In the genomic region with DNA sequence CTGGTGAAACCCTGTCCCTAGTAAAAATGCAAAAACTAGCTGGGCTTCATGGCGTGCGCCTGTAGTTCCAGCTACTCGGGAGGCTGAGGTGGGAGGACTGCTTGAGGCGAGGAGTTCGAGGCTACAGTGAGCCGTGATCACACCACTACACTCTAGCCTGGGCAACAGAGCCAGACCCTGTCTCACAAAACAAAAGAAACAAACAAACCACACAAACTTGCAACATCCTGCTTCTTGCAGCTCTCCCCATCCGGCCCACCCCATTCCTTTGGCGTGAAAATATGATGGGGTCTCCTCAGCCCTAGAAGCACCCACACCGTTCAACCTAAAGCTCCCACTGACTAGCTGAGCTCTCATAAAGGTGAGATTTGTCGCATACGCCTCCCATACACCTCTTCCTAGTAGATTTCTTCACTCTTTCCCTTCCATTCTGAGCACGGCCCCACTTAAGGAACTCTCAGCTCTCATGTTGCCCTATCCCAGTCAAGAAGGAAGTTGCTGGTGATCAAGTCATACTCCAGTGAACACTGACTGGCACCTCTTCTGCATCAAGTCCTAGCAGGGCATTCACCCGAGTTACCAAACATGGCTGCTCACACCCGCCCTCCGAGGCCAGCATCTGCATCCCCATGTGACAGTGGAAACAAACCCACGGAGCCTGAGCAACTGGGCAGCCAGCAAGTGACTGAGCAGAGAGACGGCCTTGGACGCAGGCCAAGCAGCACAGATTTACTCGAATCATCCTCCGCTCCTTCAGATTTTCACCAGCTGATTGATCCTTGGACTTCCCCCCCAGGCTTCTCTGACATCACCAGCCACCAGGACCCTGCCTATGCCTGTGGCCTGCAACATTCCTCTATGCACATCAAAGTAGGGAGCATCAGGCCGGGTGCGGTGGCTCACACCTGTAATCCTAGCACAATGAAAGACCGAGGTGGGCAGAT, we compare ENCODE assay signal across 10 cellular contexts. TPM values are rescaled to one million over a fixed set of nuclear protein-coding genes. Genes with fewer than 3 reads are reported as not detected.
A peak's percentile ranks its signal among the peaks of the same experiment; 100 is the strongest.
DNase-seq lines count a peak whose midpoint lies in the region; ATAC-seq and TF ChIP-seq lines count a peak whose summit lies in the region.
"Had no signal": no experiment of that assay in that cellular context is flagged by ENCODE, and none has a peak within 500 bp of the region (broad histone marks: within the 10 kb centered on the region; RNA-seq: fewer than 3 reads in every experiment).

No MANE protein-coding gene starts in this region.

- H3K4me3 ChIP-seq in thymus (ENCODE audit: low read length): no peak overlapping the region
- H3K4me3 ChIP-seq: prostate gland had no signal

- DNase-seq in natural killer cell treated with Interleukin-12 subunit alpha and Interleukin-12 subunit beta and Interleukin-15 and Interleukin-18, amount 100 ng/mL, for 72 hours (ENCODE audit: low spot score): no peak
- DNase-seq in natural killer cell: no peak
- DNase-seq in T-helper 2 cell treated with Interferon-gamma antibody and Interleukin-4, amounts not matched to agents 5 μg/mL and 100 μg/mL, for 36 hours (ENCODE audit: low spot score): peak; percentile 10
- peak in 26 of 42 donors; percentile 14 to 70 (median 40) for DNase-seq in head of caudate nucleus
- no peak for DNase-seq in iPS-NIHi7 (ENCODE audit: extremely low spot score)
- DNase-seq in nephron progenitor cell: no peak

- no peak for TF ChIP-seq CTCF in natural killer cell (IDR thresholded peaks at IDR 0.05)
- no peak for TF ChIP-seq CTCF in nephron progenitor cell (IDR thresholded peaks at IDR 0.05)

- 91% methylated on average over 23 of the region's 23 CpGs for WGBS in thymus

- no peaks in the 10 kb centered on the region for H3K36me3 ChIP-seq in thymus (ENCODE audit: control insufficient read depth, insufficient read depth)
- H3K36me3 ChIP-seq: prostate gland had no signal

- H3K27me3 Mint-ChIP-seq in natural killer cell treated with Interleukin-12 subunit alpha and Interleukin-12 subunit beta and Interleukin-15 and Interleukin-18, amount 100 ng/mL, for 72 hours: no peaks in the 10 kb centered on the region
- no peaks in the 10 kb centered on the region for H3K27me3 Mint-ChIP-seq in natural killer cell (ENCODE audit: low read depth in 2 of 2)
- no peaks in the 10 kb centered on the region for H3K27me3 Mint-ChIP-seq in T-helper 2 cell treated with Interferon-gamma antibody and Interleukin-4, amounts not matched to agents 5 μg/mL and 100 μg/mL, for 36 hours (ENCODE audit: low read depth)
- peaks cover 13% of the 10 kb centered on the region for H3K27me3 Mint-ChIP-seq in nephron progenitor cell (ENCODE audit: low read depth, poor library complexity)

- H3K4me1 ChIP-seq in thymus (ENCODE audit: control insufficient read depth, insufficient read depth, low read length): peaks cover 30% of the 10 kb centered on the region
- H3K4me1 ChIP-seq: prostate gland had no signal

- intact Hi-C loops in natural killer cell (cut with micrococcal nuclease) (no loop called here), head of caudate nucleus (cut with DNase I) (no loop called here)

- no peaks in the 10 kb centered on the region for H3K9me3 Mint-ChIP-seq in natural killer cell treated with Interleukin-12 subunit alpha and Interleukin-12 subunit beta and Interleukin-15 and Interleukin-18, amount 100 ng/mL, for 72 hours
- H3K9me3 Mint-ChIP-seq in natural killer cell (no peaks in the 10 kb centered on the region), nephron progenitor cell (no peaks in the 10 kb centered on the region)
- H3K9me3 Mint-ChIP-seq in T-helper 2 cell treated with Interferon-gamma antibody and Interleukin-4, amounts not matched to agents 5 μg/mL and 100 μg/mL, for 36 hours: no peaks in the 10 kb centered on the region

- peak overlapping the region; percentile 86 to 88 for H3K27ac Mint-ChIP-seq in natural killer cell treated with Interleukin-12 subunit alpha and Interleukin-12 subunit beta and Interleukin-15 and Interleukin-18, amount 100 ng/mL, for 72 hours
- H3K27ac Mint-ChIP-seq in natural killer cell (peak overlapping the region in 1 of 2 donors; percentile 90), nephron progenitor cell (no peak overlapping the region)
- H3K27ac Mint-ChIP-seq in T-helper 2 cell treated with Interferon-gamma antibody and Interleukin-4, amounts not matched to agents 5 μg/mL and 100 μg/mL, for 36 hours: peak overlapping the region; percentile 97

- H3K4me1 Mint-ChIP-seq in natural killer cell treated with Interleukin-12 subunit alpha and Interleukin-12 subunit beta and Interleukin-15 and Interleukin-18, amount 100 ng/mL, for 72 hours (ENCODE audit: low read depth in 2 of 2): peaks cover 24 to 35% of the 10 kb centered on the region in 2 donors
- peaks cover 10 to 36% of the 10 kb centered on the region in 2 donors for H3K4me1 Mint-ChIP-seq in natural killer cell
- H3K4me1 Mint-ChIP-seq in T-helper 2 cell treated with Interferon-gamma antibody and Interleukin-4, amounts not matched to agents 5 μg/mL and 100 μg/mL, for 36 hours (ENCODE audit: low read depth): peaks cover 49% of the 10 kb centered on the region
- H3K4me1 Mint-ChIP-seq in nephron progenitor cell: peaks cover 45% of the 10 kb centered on the region

- no peaks in the 10 kb centered on the region for H3K9me3 ChIP-seq in thymus (ENCODE audit: control insufficient read depth)
- H3K9me3 ChIP-seq: prostate gland had no signal

- no peak for ATAC-seq in natural killer cell treated with Interleukin-12 subunit alpha and Interleukin-12 subunit beta and Interleukin-15 and Interleukin-18, amount 100 ng/mL, for 72 hours
- ATAC-seq in natural killer cell: no peak
- no peak for ATAC-seq in GM21515 (IDR thresholded peaks at IDR 0.05; ENCODE audit: unreplicated experiment)

- H3K4me3 Mint-ChIP-seq in natural killer cell treated with Interleukin-12 subunit alpha and Interleukin-12 subunit beta and Interleukin-15 and Interleukin-18, amount 100 ng/mL, for 72 hours: peak overlapping the region; percentile 49
- H3K4me3 Mint-ChIP-seq in natural killer cell: no peak overlapping the region
- H3K4me3 Mint-ChIP-seq in T-helper 2 cell treated with Interferon-gamma antibody and Interleukin-4, amounts not matched to agents 5 μg/mL and 100 μg/mL, for 36 hours: no peak overlapping the region
- H3K4me3 Mint-ChIP-seq in nephron progenitor cell: no peak overlapping the region

- peak overlapping the region; percentile 98 for H3K27ac ChIP-seq in thymus (ENCODE audit: low read depth)
- H3K27ac ChIP-seq: prostate gland had no signal

- no peaks in the 10 kb centered on the region for H3K36me3 Mint-ChIP-seq in natural killer cell treated with Interleukin-12 subunit alpha and Interleukin-12 subunit beta and Interleukin-15 and Interleukin-18, amount 100 ng/mL, for 72 hours
- no peaks in the 10 kb centered on the region for H3K36me3 Mint-ChIP-seq in natural killer cell
- H3K36me3 Mint-ChIP-seq in T-helper 2 cell treated with Interferon-gamma antibody and Interleukin-4, amounts not matched to agents 5 μg/mL and 100 μg/mL, for 36 hours (ENCODE audit: low read depth): no peaks in the 10 kb centered on the region
- H3K36me3 Mint-ChIP-seq in nephron progenitor cell (ENCODE audit: low read depth): no peaks in the 10 kb centered on the region

- no peaks in the 10 kb centered on the region for H3K27me3 ChIP-seq in thymus (ENCODE audit: control insufficient read depth, insufficient read depth)

RNA-seq across cellular contexts. Expression of gene CD27, which starts 18.9 kb away (rescaled TPM):
- total RNA-seq in natural killer cell treated with Interleukin-12 subunit alpha and Interleukin-12 subunit beta and Interleukin-15 and Interleukin-18, amount 100 ng/mL, for 72 hours: 1 to 10 TPM; 2.1 to 2.2 TPM
- total RNA-seq in natural killer cell: 10 to 100 TPM in 1 of 3 donors, 1 to 10 TPM in 2; 2.7 to 13.7 (median 3.1) TPM
- polyA plus RNA-seq in thymus: 75.4 TPM
- total RNA-seq: cardiac septum had no signal

RNA-seq across cellular contexts. Expression of gene TAPBPL, which starts 26.0 kb away (rescaled TPM):
- total RNA-seq in natural killer cell treated with Interleukin-12 subunit alpha and Interleukin-12 subunit beta and Interleukin-15 and Interleukin-18, amount 100 ng/mL, for 72 hours: 10 to 100 TPM; 24.6 to 26.3 TPM
- 10 to 100 TPM; 43.0 to 51.4 (median 46.9) TPM for total RNA-seq in natural killer cell
- 28.6 TPM for polyA plus RNA-seq in thymus

RNA-seq across cellular contexts. Expression of gene LTBR, which starts 41.9 kb away (rescaled TPM):
- total RNA-seq in natural killer cell treated with Interleukin-12 subunit alpha and Interleukin-12 subunit beta and Interleukin-15 and Interleukin-18, amount 100 ng/mL, for 72 hours: 1 to 10 TPM; 2.3 to 3.9 TPM
- 1 to 10 TPM; 3.7 to 5.8 (median 4.4) TPM for total RNA-seq in natural killer cell
- polyA plus RNA-seq in thymus: 33.3 TPM

RNA-seq across cellular contexts. Expression of gene VAMP1, which starts 44.6 kb away (rescaled TPM):
- 10 to 100 TPM; 24.1 to 36.8 TPM for total RNA-seq in natural killer cell treated with Interleukin-12 subunit alpha and Interleukin-12 subunit beta and Interleukin-15 and Interleukin-18, amount 100 ng/mL, for 72 hours
- total RNA-seq in natural killer cell: 10 to 100 TPM; 81.0 to 84.3 (median 83.8) TPM
- polyA plus RNA-seq in thymus: 17.2 TPM

RNA-seq across cellular contexts. Expression of gene SCNN1A, which starts 50.5 kb away (rescaled TPM):
- total RNA-seq in natural killer cell treated with Interleukin-12 subunit alpha and Interleukin-12 subunit beta and Interleukin-15 and Interleukin-18, amount 100 ng/mL, for 72 hours: not detected
- 1 to 10 TPM; 1.5 to 3.0 (median 1.5) TPM for total RNA-seq in natural killer cell
- 28.9 TPM for polyA plus RNA-seq in thymus

Comparison
In these comparisons a context has a peak if more than half of its experiments do, and no peak if none do; other contexts are left out.
1. DNase-seq: peak in T-helper 2 cell treated with Interferon-gamma antibody and Interleukin-4, amounts not matched to agents 5 μg/mL and 100 μg/mL, for 36 hours (single experiment) and head of caudate nucleus (26 of 42); none in natural killer cell treated with Interleukin-12 subunit alpha and Interleukin-12 subunit beta and Interleukin-15 and Interleukin-18, amount 100 ng/mL, for 72 hours (single experiment), natural killer cell (single experiment), iPS-NIHi7 (single experiment) and nephron progenitor cell (single experiment).